In the genomic region with DNA sequence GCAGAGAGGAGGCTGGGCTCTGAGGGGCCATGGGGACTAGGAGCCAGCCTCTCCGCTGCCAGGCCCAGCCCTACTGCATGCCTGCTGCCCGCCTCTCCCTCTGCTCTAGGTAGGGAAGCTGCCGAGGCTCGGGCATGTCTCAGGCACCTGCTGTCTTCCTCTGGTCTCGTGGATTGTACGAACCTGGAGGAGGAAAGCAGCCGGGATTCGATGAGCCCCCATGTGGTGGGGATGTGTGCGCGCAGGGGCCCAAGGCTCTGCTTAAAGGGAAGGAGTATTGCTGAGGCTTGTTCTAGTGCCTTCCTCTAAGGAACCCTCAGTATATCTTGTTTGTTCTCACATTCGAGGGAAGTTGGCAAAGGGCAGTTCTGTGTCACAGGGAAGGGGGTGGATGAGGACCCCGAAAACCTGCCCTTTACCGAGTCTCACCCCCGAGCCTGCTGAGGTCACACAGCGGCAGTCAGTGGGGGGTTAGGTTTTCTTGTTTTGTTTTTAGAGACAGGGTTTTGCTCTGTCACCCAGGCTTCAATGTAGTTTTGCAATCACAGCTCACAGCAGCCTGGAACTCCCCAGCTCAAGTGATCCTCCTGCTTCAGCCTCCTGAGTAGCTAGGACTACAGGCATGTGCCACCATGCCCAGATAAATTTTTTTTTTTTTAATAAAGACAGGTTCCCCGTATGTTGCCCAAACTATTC, we compare ENCODE assay signal across 8 cellular contexts. TPM values are rescaled to one million over a fixed set of nuclear protein-coding genes. Genes with fewer than 3 reads are reported as not detected.
DNase-seq lines count a peak whose midpoint lies in the region; ATAC-seq, FAIRE-seq and TF ChIP-seq lines count a peak whose summit lies in the region.

No MANE protein-coding gene starts in this region.

- H3K36me3 ChIP-seq in HCT116 (ENCODE audit: control insufficient read depth in 1 of 2, insufficient read depth in 2 of 2, low read length in 2 of 2): no peaks in the 10 kb centered on the region
- H3K36me3 ChIP-seq in RWPE2 (ENCODE audit: low read depth): no peaks in the 10 kb centered on the region
- no peaks in the 10 kb centered on the region for H3K36me3 ChIP-seq in heart left ventricle

- no peak for FAIRE-seq in urothelium cell line (lab: Jason Lieb, UNC)

- ATAC-seq in HCT116 (peak; percentile 82), RWPE2 (ENCODE audit: low read depth) (no peak), heart left ventricle (peak in 2 of 4 donors; percentile 4 to 26), GM21423 (IDR thresholded peaks at IDR 0.05; ENCODE audit: unreplicated experiment) (no peak), HG03521 (IDR thresholded peaks at IDR 0.05; ENCODE audit: unreplicated experiment) (no peak)

- no peaks in the 10 kb centered on the region for H3K9me2 ChIP-seq in HCT116 (ENCODE audit: insufficient read depth)

- H3K4me3 ChIP-seq in AG04449 (ENCODE audit: low read depth, low read length) (no peak overlapping the region), HCT116 (replicated peaks in 1 of 2; ENCODE audit: low read depth in 1 of 2, low read length in 2 of 2) (no peak overlapping the region), RWPE2 (ENCODE audit: severe bottlenecking) (no peak overlapping the region), heart left ventricle (no peak overlapping the region)

- RAD21 ChIA-PET in HCT116 (lab: Charles Lee; ENCODE audit: low non-redundant PET in 1 of 2, low total read pairs in 2 of 2, uncharacterized antibody in 2 of 2, unreplicated experiment in 2 of 2): no interaction called here

- POLR2A ChIA-PET in AG04449 (lab: Yijun Ruan, JAX) (no interaction called here), HCT116 (lab: Charles Lee) (no interaction called here)

- H3K27ac ChIP-seq in HCT116 (ENCODE audit: low read depth, low read length) (0 out of 2 replicates have a peak overlapping the region, but pooled peaks have one; percentile 10), RWPE2 (ENCODE audit: poor library complexity, severe bottlenecking) (no peak overlapping the region), heart left ventricle (peak overlapping the region in 7 of 12 donors; percentile 26 to 86 (median 57))

- no peak overlapping the region for H3K9ac ChIP-seq in HCT116 (ENCODE audit: low read length)

- H3K79me2 ChIP-seq in HCT116 (ENCODE audit: insufficient read depth, low read length): no peaks in the 10 kb centered on the region

- H4K20me1 ChIP-seq in HCT116 (ENCODE audit: insufficient read depth): no peaks in the 10 kb centered on the region

- CTCF ChIA-PET in AG04449 (lab: Yijun Ruan, JAX): interaction anchor here (1.2 to 2.2 kb wide), 4 partner anchors 11 to 256 kb away, joined by 3 to 8 read pairs (median 3); no protein-coding TSS in a partner anchor
- CTCF ChIA-PET in HCT116 (lab: Charles Lee): no interaction called here

- H3K4me1 ChIP-seq in HCT116 (ENCODE audit: control insufficient read depth in 1 of 2, insufficient read depth in 2 of 2, low read length in 2 of 2) (peaks cover 45 to 46% of the 10 kb centered on the region in 2 experiments), RWPE2 (ENCODE audit: insufficient read depth, poor library complexity, severe bottlenecking) (peaks cover 41% of the 10 kb centered on the region), heart left ventricle (peaks cover 4 to 65% (median 49%) of the 10 kb centered on the region in 12 donors)

- DNase-seq in AG04449 (ENCODE audit: low read depth, low spot score) (no peak), HCT116 (ENCODE audit: low read depth, low spot score) (peak; percentile 22), RWPE2 (ENCODE audit: low spot score) (no peak), heart left ventricle (no peak), urothelium cell line (ENCODE audit: low spot score) (peak; percentile 25)
- DNase-seq in NK-92 treated with Interleukin-12 subunit alpha and Interleukin-12 subunit beta, amount 100 ng/mL, for 24 hours (lab: John Stamatoyannopoulos, UW): no peak

- TF ChIP-seq RAD21 in HCT116 (IDR thresholded peaks at IDR 0.05; ENCODE audit: low read depth): peak; percentile 32; the same call in 1 of the 2 replicates

- no TSS peak for BruUV-seq in HCT116 (replicated peaks; lab: Mats Ljungman, UMichigan)

- no peaks in the 10 kb centered on the region for H3K9me3 ChIP-seq in HCT116 (ENCODE audit: control insufficient read depth in 1 of 2, insufficient read depth in 1 of 2, low read depth in 1 of 2, low read length in 2 of 2)
- H3K9me3 ChIP-seq in RWPE2 (ENCODE audit: severe bottlenecking): no peaks in the 10 kb centered on the region
- no peaks in the 10 kb centered on the region for H3K9me3 ChIP-seq in heart left ventricle

- no peak overlapping the region for H2AFZ ChIP-seq in HCT116 (ENCODE audit: low read depth, low read length, poor library complexity, severe bottlenecking)

- H3K27me3 ChIP-seq in HCT116 (ENCODE audit: insufficient read depth, low read length): no peaks in the 10 kb centered on the region
- no peaks in the 10 kb centered on the region for H3K27me3 ChIP-seq in RWPE2 (ENCODE audit: insufficient read depth, poor library complexity, severe bottlenecking)
- H3K27me3 ChIP-seq in heart left ventricle: no peaks in the 10 kb centered on the region

- TF ChIP-seq CTCF in AG04449 (IDR thresholded peaks at IDR 0.05; ENCODE audit: insufficient read depth, low read length, missing control alignments) (peak; percentile 35), HCT116 (IDR thresholded peaks at IDR 0.05 in 2 of 3, conservative IDR thresholded peaks at IDR 0.05 in 1 of 3; ENCODE audit: borderline replicate concordance in 1 of 3, insufficient read depth in 1 of 3, low read depth in 2 of 3, low read length in 2 of 3) (peak; percentile 18 to 73 (median 61); a peak in 5 of 6 replicates), RWPE2 (IDR thresholded peaks at IDR 0.05; ENCODE audit: poor library complexity, severe bottlenecking) (peak; percentile 18), heart left ventricle (IDR thresholded peaks at IDR 0.05) (peak in 6 of 12 donors; percentile 13 to 40 (median 29))

- H3K4me2 ChIP-seq in HCT116 (ENCODE audit: low read length): no peak overlapping the region

- TF ChIP-seq POLR2A in HCT116 (IDR thresholded peaks at IDR 0.05; ENCODE audit: borderline replicate concordance, extremely low read depth, insufficient read depth, insufficient read length): no peak
- no peak for TF ChIP-seq POLR2A in heart left ventricle (IDR thresholded peaks at IDR 0.05)

- 60 to 71% (median 62%) methylated on average over 12 to 16 of the region's 16 CpGs for WGBS in heart left ventricle, 4 donors

- intact Hi-C loops in HCT116 (cut with micrococcal nuclease) (no loop called here), heart left ventricle (cut with DNase I) (no loop called here)

TF ChIP-seq in HCT116, 20 proteins besides CTCF, POLR2A, EP300 and RAD21:
- TF ChIP-seq ZNF274 (IDR thresholded peaks at IDR 0.05; ENCODE audit: low read depth, low read length): no peak
- no peak for TF ChIP-seq CBX3 (IDR thresholded peaks at IDR 0.05; ENCODE audit: low read depth)
- no peak for TF ChIP-seq JUND (IDR thresholded peaks at IDR 0.05)
- TF ChIP-seq CEBPB (IDR thresholded peaks at IDR 0.05; ENCODE audit: low read depth): no peak
- TF ChIP-seq YY1 (IDR thresholded peaks at IDR 0.05; ENCODE audit: extremely low read depth, insufficient replicate concordance, low read depth, low read length): no peak
- no peak for TF ChIP-seq ELF1 (IDR thresholded peaks at IDR 0.05; ENCODE audit: borderline replicate concordance, low read depth)
- TF ChIP-seq, protein P1, sequence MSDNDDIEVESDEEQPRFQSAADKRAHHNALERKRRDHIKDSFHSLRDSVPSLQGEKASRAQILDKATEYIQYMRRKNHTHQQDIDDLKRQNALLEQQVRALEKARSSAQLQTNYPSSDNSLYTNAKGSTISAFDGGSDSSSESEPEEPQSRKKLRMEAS (IDR thresholded peaks at IDR 0.05): no peak
- no peak for TF ChIP-seq TCF7L2 (IDR thresholded peaks at IDR 0.05; ENCODE audit: borderline replicate concordance, extremely low read depth, insufficient read depth, insufficient read length)
- TF ChIP-seq EZH2phosphoT487 (IDR thresholded peaks at IDR 0.05; ENCODE audit: borderline replicate concordance): no peak
- TF ChIP-seq POLR2AphosphoS5 (IDR thresholded peaks at IDR 0.05; ENCODE audit: low read depth, low read length): no peak
- TF ChIP-seq, protein P2, sequence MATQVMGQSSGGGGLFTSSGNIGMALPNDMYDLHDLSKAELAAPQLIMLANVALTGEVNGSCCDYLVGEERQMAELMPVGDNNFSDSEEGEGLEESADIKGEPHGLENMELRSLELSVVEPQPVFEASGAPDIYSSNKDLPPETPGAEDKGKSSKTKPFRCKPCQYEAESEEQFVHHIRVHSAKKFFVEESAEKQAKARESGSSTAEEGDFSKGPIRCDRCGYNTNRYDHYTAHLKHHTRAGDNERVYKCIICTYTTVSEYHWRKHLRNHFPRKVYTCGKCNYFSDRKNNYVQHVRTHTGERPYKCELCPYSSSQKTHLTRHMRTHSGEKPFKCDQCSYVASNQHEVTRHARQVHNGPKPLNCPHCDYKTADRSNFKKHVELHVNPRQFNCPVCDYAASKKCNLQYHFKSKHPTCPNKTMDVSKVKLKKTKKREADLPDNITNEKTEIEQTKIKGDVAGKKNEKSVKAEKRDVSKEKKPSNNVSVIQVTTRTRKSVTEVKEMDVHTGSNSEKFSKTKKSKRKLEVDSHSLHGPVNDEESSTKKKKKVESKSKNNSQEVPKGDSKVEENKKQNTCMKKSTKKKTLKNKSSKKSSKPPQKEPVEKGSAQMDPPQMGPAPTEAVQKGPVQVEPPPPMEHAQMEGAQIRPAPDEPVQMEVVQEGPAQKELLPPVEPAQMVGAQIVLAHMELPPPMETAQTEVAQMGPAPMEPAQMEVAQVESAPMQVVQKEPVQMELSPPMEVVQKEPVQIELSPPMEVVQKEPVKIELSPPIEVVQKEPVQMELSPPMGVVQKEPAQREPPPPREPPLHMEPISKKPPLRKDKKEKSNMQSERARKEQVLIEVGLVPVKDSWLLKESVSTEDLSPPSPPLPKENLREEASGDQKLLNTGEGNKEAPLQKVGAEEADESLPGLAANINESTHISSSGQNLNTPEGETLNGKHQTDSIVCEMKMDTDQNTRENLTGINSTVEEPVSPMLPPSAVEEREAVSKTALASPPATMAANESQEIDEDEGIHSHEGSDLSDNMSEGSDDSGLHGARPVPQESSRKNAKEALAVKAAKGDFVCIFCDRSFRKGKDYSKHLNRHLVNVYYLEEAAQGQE (IDR thresholded peaks at IDR 0.05; ENCODE audit: low read depth): no peak

RNA-seq across cellular contexts. Expression of a gene that starts 21.3 kb away (rescaled TPM):
- total RNA-seq in HCT116 (2021; ENCODE audit: unreplicated experiment): 2.7 TPM
- polyA plus RNA-seq in HCT116 (2012): 1.7 and 1.9 TPM in 2 replicates
- total RNA-seq in heart left ventricle: 1 to 10 TPM; 2.4 to 5.6 (median 3.8) TPM
- 1 to 10 TPM; 2.2 to 3.3 TPM for polyA plus RNA-seq in heart left ventricle

RNA-seq across cellular contexts. Expression of a gene that starts 51.0 kb away (rescaled TPM):
- total RNA-seq in HCT116 (2021; ENCODE audit: unreplicated experiment) (52.3 TPM), heart left ventricle (10 to 100 TPM in 1 of 9 donors, under 1 TPM in 6, not detected in 2; 0.20 to 41.2 (median 0.32) TPM)
- 49.0 and 50.1 TPM in 2 replicates for polyA plus RNA-seq in HCT116 (2012)
- under 1 TPM; 0.11 to 0.18 TPM for polyA plus RNA-seq in heart left ventricle

Comparison
In these comparisons a context has a peak if more than half of its experiments do, and no peak if none do; other contexts are left out.
1. DNase-seq: peak in HCT116 (single experiment) and urothelium cell line (single experiment); none in AG04449 (single experiment), RWPE2 (single experiment), heart left ventricle (0 of 5) and NK-92 treated with Interleukin-12 subunit alpha and Interleukin-12 subunit beta, amount 100 ng/mL, for 24 hours (single experiment).